ENCODE assay signal across 8 cellular contexts in genomic region chr5:5968981-5969380, GRCh38.
"Had no signal": no experiment of that assay in that cellular context is flagged by ENCODE, and none has a peak within 500 bp of the region (broad histone marks: within the 10 kb centered on the region; RNA-seq: fewer than 3 reads in every experiment).

No MANE protein-coding gene starts in this region.

- H3K4me3 ChIP-seq: GM12878 had no signal

- DNase-seq: GDM1, GF-D8 had no signal

- FAIRE-seq: G401.6, GM12878, GM12891, GM12892, GM18507, GM19239 had no signal
